ENCODE assay signal across 13 cellular contexts in the genomic region with DNA sequence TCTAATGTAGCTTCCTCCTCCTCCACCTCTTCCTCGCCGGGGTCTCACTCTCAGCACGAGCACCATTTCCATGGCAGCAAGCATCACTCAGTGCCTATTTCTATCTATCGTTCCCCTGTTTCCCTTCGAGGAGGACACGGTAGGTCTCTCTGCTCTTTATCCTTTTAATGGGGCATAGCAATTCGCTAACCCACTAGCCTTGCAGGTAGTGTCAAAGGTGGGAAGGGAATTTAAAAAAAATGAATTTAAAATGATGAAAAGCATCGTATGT.
DNase-seq lines count a peak whose midpoint lies in the region; ATAC-seq and TF ChIP-seq lines count a peak whose summit lies in the region.
"Had no signal": no experiment of that assay in that cellular context is flagged by ENCODE, and none has a peak within 500 bp of the region (broad histone marks: within the 10 kb centered on the region; RNA-seq: fewer than 3 reads in every experiment).

No MANE protein-coding gene starts in this region.

- H3K4me3 ChIP-seq in epithelial cell of proximal tubule (ENCODE audit: low read depth, low read length) (peak overlapping the region; percentile 63), upper lobe of right lung (peak overlapping the region; percentile 59)

- H3K9me3 ChIP-seq in upper lobe of right lung, result no peaks in the 10 kb centered on the region

- no peak for ATAC-seq in upper lobe of right lung
- no peak for ATAC-seq in activated CD8-positive, alpha-beta T cell treated with anti-CD3 and anti-CD28 coated beads, Interleukin-2, amount 10 ng/mL, durations not matched to agents 7 days and 5 days
- ATAC-seq: natural killer cell treated with Interleukin-12 subunit alpha and Interleukin-12 subunit beta and Interleukin-15 and Interleukin-18, amount 100 ng/mL, for 72 hours had no signal

- H3K36me3 Mint-ChIP-seq in neural crest cell (ENCODE audit: low read depth) (no peaks in the 10 kb centered on the region), immature natural killer cell (peaks cover 0 to 7% (median 6%) of the 10 kb centered on the region in 3 donors)
- no peaks in the 10 kb centered on the region for H3K36me3 Mint-ChIP-seq in activated CD8-positive, alpha-beta T cell treated with anti-CD3 and anti-CD28 coated beads, Interleukin-2, amount 10 ng/mL, durations not matched to agents 7 days and 5 days (ENCODE audit: low read depth)

- intact Hi-C loops in upper lobe of right lung (cut with DNase I), result no loop called here

- H3K27ac Mint-ChIP-seq in neural crest cell (ENCODE audit: unreplicated experiment), result no peak overlapping the region
- H3K27ac Mint-ChIP-seq in immature natural killer cell, result no peak overlapping the region
- H3K27ac Mint-ChIP-seq in activated CD8-positive, alpha-beta T cell treated with anti-CD3 and anti-CD28 coated beads, Interleukin-2, amount 10 ng/mL, durations not matched to agents 7 days and 5 days, result no peak overlapping the region
- H3K27ac Mint-ChIP-seq: activated T-cell treated with anti-CD3 and anti-CD28 coated beads, Interleukin-2, amount 50 U/mL, for 24 hours; natural killer cell treated with Interleukin-12 subunit alpha and Interleukin-12 subunit beta and Interleukin-15 and Interleukin-18, amount 100 ng/mL, for 72 hours had no signal

- peaks cover 35% of the 10 kb centered on the region for H3K4me1 Mint-ChIP-seq in neural crest cell
- H3K4me1 Mint-ChIP-seq in immature natural killer cell, result no peaks in the 10 kb centered on the region
- H3K4me1 Mint-ChIP-seq in activated CD8-positive, alpha-beta T cell treated with anti-CD3 and anti-CD28 coated beads, Interleukin-2, amount 10 ng/mL, durations not matched to agents 7 days and 5 days (ENCODE audit: low read depth), result peaks cover 4% of the 10 kb centered on the region

- H3K36me3 ChIP-seq in upper lobe of right lung, result no peaks in the 10 kb centered on the region

- peaks cover 19% of the 10 kb centered on the region for H3K27me3 ChIP-seq in upper lobe of right lung

- H3K27me3 Mint-ChIP-seq in neural crest cell (ENCODE audit: low read depth) (peaks cover 81% of the 10 kb centered on the region), immature natural killer cell (ENCODE audit: low read depth in 3 of 3) (peaks cover 3 to 10% (median 8%) of the 10 kb centered on the region in 3 donors)
- H3K27me3 Mint-ChIP-seq in activated CD8-positive, alpha-beta T cell treated with anti-CD3 and anti-CD28 coated beads, Interleukin-2, amount 10 ng/mL, durations not matched to agents 7 days and 5 days (ENCODE audit: low read depth), result peaks cover 40% of the 10 kb centered on the region

- peak; percentile 27 to 42 for DNase-seq in NCI-H524 (lab: John Stamatoyannopoulos, UW)
- no peak for DNase-seq in NCI-H524 treated with DMSO at 0.1 percent for 48 hours (lab: John Stamatoyannopoulos, UW)
- DNase-seq in epithelial cell of proximal tubule (ENCODE audit: low read depth), result no peak
- no peak for DNase-seq in neural crest cell (ENCODE audit: low read depth, low spot score)
- DNase-seq in upper lobe of right lung, result no peak
- no peak for DNase-seq in immature natural killer cell
- DNase-seq in activated CD8-positive, alpha-beta T cell treated with anti-CD3 and anti-CD28 coated beads, Interleukin-2, amount 10 ng/mL, durations not matched to agents 7 days and 5 days, result no peak
- DNase-seq in stimulated activated CD4-positive, alpha-beta T cell treated with anti-CD3 and anti-CD28 coated beads, Interleukin-2, amount 100 ng/mL, for 24 hours, result no peak
- DNase-seq: activated T-cell treated with anti-CD3 and anti-CD28 coated beads, Interleukin-2, amount 50 U/mL, for 24 hours; GF-D8; KBM-7; NCI-H226 had no signal

- no peak overlapping the region for H3K27ac ChIP-seq in upper lobe of right lung

- POLR2A ChIA-PET in activated CD8-positive, alpha-beta T cell treated with anti-CD3 and anti-CD28 coated beads, Interleukin-2, amount 10 ng/mL, durations not matched to agents 7 days and 5 days (lab: Charles Lee), result no interaction called here

- peaks cover 10% of the 10 kb centered on the region for H3K4me1 ChIP-seq in upper lobe of right lung

- CTCF ChIA-PET in activated CD8-positive, alpha-beta T cell treated with anti-CD3 and anti-CD28 coated beads, Interleukin-2, amount 10 ng/mL, durations not matched to agents 7 days and 5 days (lab: Charles Lee), result no interaction called here

- H3K9me3 Mint-ChIP-seq in neural crest cell (no peaks in the 10 kb centered on the region), immature natural killer cell (peaks cover 5 to 47% (median 14%) of the 10 kb centered on the region in 6 donors)
- H3K9me3 Mint-ChIP-seq in activated CD8-positive, alpha-beta T cell treated with anti-CD3 and anti-CD28 coated beads, Interleukin-2, amount 10 ng/mL, durations not matched to agents 7 days and 5 days (ENCODE audit: insufficient read depth), result no peaks in the 10 kb centered on the region
- H3K9me3 Mint-ChIP-seq: activated T-cell treated with anti-CD3 and anti-CD28 coated beads, Interleukin-2, amount 50 U/mL, for 24 hours had no signal

- H3K4me3 Mint-ChIP-seq in neural crest cell (peak overlapping the region; percentile 98), immature natural killer cell (no peak overlapping the region)
- H3K4me3 Mint-ChIP-seq in activated CD8-positive, alpha-beta T cell treated with anti-CD3 and anti-CD28 coated beads, Interleukin-2, amount 10 ng/mL, durations not matched to agents 7 days and 5 days, result no peak overlapping the region
- H3K4me3 Mint-ChIP-seq: activated T-cell treated with anti-CD3 and anti-CD28 coated beads, Interleukin-2, amount 50 U/mL, for 24 hours; natural killer cell treated with Interleukin-12 subunit alpha and Interleukin-12 subunit beta and Interleukin-15 and Interleukin-18, amount 100 ng/mL, for 72 hours had no signal

- TF ChIP-seq CTCF in epithelial cell of proximal tubule (conservative IDR thresholded peaks at IDR 0.05; ENCODE audit: low read depth, low read length) (no peak), neural crest cell (conservative IDR thresholded peaks at IDR 0.05) (no peak), upper lobe of right lung (IDR thresholded peaks at IDR 0.05) (no peak)

Comparison
In these comparisons a context has a peak if more than half of its experiments do, and no peak if none do; other contexts are left out.
1. DNase-seq: peak in NCI-H524 (2 of 2); none in NCI-H524 treated with DMSO at 0.1 percent for 48 hours (single experiment), epithelial cell of proximal tubule (single experiment), neural crest cell (single experiment), upper lobe of right lung (single experiment), immature natural killer cell (0 of 3), activated CD8-positive, alpha-beta T cell treated with anti-CD3 and anti-CD28 coated beads, Interleukin-2, amount 10 ng/mL, durations not matched to agents 7 days and 5 days (single experiment) and stimulated activated CD4-positive, alpha-beta T cell treated with anti-CD3 and anti-CD28 coated beads, Interleukin-2, amount 100 ng/mL, for 24 hours (0 of 2).